In the genomic region with DNA sequence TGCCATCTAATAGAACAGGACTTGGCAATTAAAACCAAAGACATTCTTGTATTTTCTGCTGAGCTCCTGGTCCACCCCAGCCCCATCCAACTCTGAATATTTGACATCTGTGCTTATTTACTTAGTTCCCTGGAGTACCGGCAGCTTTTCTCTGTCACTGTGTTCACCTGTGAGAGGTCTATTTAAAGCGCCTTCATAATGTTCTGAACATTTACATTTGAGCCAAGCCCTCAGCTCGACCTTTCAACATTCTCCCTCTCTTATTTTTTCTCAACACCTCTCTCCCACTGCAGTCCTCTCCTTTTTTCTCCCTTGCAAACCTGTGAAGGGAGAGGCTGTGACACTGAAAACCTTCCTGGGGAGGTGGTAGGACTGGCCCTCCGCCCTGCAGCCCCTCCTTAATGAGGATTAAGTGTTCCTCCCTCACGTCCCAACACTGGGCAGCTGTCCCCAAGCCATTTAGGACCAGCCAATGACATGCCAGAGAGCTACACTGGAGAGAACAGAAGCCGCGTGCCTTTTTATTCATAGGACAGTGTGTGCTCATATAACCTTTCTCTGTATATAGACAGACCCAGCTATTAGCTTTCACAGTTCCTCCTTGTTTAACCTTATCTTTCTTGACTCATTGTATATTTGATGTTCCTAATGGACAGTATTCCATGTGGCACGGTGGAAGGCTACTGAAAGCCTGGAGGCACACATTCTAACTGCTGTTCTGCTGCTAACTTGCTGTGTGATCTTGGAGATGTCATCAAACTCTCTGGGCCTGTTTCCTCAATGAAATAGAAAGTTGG, we compare ENCODE assay signal across 10 cellular contexts.
DNase-seq lines count a peak whose midpoint lies in the region; ATAC-seq and TF ChIP-seq lines count a peak whose summit lies in the region.
"Had no signal": no experiment of that assay in that cellular context is flagged by ENCODE, and none has a peak within 500 bp of the region (broad histone marks: within the 10 kb centered on the region; RNA-seq: fewer than 3 reads in every experiment).

No MANE protein-coding gene starts in this region.

- H3K27ac Mint-ChIP-seq in stimulated activated memory B cell treated with anti-CD40 and anti-IgM and Interleukin-4, amounts not matched to agents 10 μg/mL and 1 μg/mL and 100 μg/mL, for 72 hours = no peak overlapping the region

- no peaks in the 10 kb centered on the region for H3K9me3 Mint-ChIP-seq in stimulated activated memory B cell treated with anti-CD40 and anti-IgM and Interleukin-4, amounts not matched to agents 10 μg/mL and 1 μg/mL and 100 μg/mL, for 72 hours

- H3K4me3 Mint-ChIP-seq in stimulated activated memory B cell treated with anti-CD40 and anti-IgM and Interleukin-4, amounts not matched to agents 10 μg/mL and 1 μg/mL and 100 μg/mL, for 72 hours = no peak overlapping the region

- no peak for TF ChIP-seq CTCF in LNCaP clone FGC (IDR thresholded peaks at IDR 0.05; ENCODE audit: control insufficient read depth, extremely low read depth, insufficient read depth)

- peaks cover 48% of the 10 kb centered on the region for H3K27me3 Mint-ChIP-seq in stimulated activated memory B cell treated with anti-CD40 and anti-IgM and Interleukin-4, amounts not matched to agents 10 μg/mL and 1 μg/mL and 100 μg/mL, for 72 hours

- H3K36me3 Mint-ChIP-seq in stimulated activated memory B cell treated with anti-CD40 and anti-IgM and Interleukin-4, amounts not matched to agents 10 μg/mL and 1 μg/mL and 100 μg/mL, for 72 hours = no peaks in the 10 kb centered on the region

- H3K4me3 ChIP-seq in LNCaP clone FGC (ENCODE audit: low read depth, low read length) = peak overlapping the region; percentile 33
- H3K4me3 ChIP-seq: GM23248, testis had no signal

- H3K4me1 Mint-ChIP-seq in stimulated activated memory B cell treated with anti-CD40 and anti-IgM and Interleukin-4, amounts not matched to agents 10 μg/mL and 1 μg/mL and 100 μg/mL, for 72 hours = no peaks in the 10 kb centered on the region

- ATAC-seq in stimulated activated memory B cell treated with anti-CD40 and anti-IgM and Interleukin-4, amounts not matched to agents 10 μg/mL and 1 μg/mL and 100 μg/mL, for 72 hours = peak; percentile 27
- no peak for ATAC-seq in GM21367 (IDR thresholded peaks at IDR 0.05; ENCODE audit: unreplicated experiment)

- peak; percentile 98 for DNase-seq in LNCaP clone FGC (ENCODE audit: low read depth)
- peak; percentile 71 for DNase-seq in NCI-H774 (lab: John Stamatoyannopoulos, UW)
- DNase-seq in iPS-NIHi11 (ENCODE audit: low spot score) = peak; percentile 19
- no peak for DNase-seq in KG1 (lab: John Stamatoyannopoulos, UW)
- DNase-seq in NCI-H1436 treated with DMSO at 0.1 percent for 48 hours (lab: John Stamatoyannopoulos, UW) = no peak
- DNase-seq in AG08396 (ENCODE audit: low spot score) = no peak
- DNase-seq: GM23248, testis had no signal

Comparison
In these comparisons a context has a peak if more than half of its experiments do, and no peak if none do; other contexts are left out.
1. DNase-seq: peak in LNCaP clone FGC (single experiment), NCI-H774 (single experiment) and iPS-NIHi11 (single experiment); none in KG1 (single experiment), NCI-H1436 treated with DMSO at 0.1 percent for 48 hours (single experiment) and AG08396 (single experiment).